ENCODE assay signal across 1 cellular context in the genomic region with DNA sequence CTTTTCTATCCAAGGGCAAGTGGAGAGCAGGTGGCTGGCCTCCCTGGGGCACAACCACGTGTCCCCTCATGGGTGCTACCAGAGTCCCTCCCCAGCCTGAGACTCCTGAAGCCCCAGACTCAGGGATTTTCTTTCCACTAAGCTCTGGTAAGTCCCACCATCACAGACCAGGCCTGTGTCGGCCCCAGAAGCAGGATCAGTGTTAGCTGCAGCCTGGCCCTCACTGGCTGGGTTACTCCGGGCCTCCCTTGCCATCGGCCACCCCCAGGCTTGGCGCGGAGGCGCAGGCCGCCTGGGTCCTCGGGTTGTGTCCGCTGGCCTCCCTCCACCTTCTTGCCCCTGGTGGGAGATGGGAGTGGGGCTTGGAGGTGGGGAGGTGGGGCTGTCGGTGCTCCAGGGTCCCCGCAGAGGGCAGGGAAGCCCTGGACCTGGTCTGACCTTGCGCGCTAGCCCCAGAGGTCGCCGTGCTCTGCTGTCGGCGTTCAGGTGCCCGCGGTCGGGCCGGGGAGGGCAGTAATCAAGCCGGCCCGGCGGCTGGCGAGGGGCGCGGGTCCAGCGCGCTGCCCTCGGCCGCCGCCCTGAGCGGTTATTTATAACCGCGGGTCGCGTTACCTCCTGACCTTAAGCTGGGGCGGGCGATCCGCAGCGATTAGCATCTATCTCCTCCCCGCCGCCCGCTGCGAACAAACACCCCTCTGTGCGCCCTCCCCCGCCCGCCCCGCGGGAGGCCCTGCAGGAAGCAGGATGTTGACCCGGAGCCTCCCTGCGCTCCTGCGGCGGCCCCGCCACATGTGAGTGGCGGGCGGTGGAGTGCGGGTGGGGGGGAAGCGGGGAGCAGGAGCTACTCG.
TF ChIP-seq lines count a peak whose summit lies in the region.

No MANE protein-coding gene starts in this region.

TF ChIP-seq in K562, 482 proteins besides CTCF, POLR2A, EP300 and RAD21 (continued from another document and continues in another):
- TF ChIP-seq, protein P1, sequence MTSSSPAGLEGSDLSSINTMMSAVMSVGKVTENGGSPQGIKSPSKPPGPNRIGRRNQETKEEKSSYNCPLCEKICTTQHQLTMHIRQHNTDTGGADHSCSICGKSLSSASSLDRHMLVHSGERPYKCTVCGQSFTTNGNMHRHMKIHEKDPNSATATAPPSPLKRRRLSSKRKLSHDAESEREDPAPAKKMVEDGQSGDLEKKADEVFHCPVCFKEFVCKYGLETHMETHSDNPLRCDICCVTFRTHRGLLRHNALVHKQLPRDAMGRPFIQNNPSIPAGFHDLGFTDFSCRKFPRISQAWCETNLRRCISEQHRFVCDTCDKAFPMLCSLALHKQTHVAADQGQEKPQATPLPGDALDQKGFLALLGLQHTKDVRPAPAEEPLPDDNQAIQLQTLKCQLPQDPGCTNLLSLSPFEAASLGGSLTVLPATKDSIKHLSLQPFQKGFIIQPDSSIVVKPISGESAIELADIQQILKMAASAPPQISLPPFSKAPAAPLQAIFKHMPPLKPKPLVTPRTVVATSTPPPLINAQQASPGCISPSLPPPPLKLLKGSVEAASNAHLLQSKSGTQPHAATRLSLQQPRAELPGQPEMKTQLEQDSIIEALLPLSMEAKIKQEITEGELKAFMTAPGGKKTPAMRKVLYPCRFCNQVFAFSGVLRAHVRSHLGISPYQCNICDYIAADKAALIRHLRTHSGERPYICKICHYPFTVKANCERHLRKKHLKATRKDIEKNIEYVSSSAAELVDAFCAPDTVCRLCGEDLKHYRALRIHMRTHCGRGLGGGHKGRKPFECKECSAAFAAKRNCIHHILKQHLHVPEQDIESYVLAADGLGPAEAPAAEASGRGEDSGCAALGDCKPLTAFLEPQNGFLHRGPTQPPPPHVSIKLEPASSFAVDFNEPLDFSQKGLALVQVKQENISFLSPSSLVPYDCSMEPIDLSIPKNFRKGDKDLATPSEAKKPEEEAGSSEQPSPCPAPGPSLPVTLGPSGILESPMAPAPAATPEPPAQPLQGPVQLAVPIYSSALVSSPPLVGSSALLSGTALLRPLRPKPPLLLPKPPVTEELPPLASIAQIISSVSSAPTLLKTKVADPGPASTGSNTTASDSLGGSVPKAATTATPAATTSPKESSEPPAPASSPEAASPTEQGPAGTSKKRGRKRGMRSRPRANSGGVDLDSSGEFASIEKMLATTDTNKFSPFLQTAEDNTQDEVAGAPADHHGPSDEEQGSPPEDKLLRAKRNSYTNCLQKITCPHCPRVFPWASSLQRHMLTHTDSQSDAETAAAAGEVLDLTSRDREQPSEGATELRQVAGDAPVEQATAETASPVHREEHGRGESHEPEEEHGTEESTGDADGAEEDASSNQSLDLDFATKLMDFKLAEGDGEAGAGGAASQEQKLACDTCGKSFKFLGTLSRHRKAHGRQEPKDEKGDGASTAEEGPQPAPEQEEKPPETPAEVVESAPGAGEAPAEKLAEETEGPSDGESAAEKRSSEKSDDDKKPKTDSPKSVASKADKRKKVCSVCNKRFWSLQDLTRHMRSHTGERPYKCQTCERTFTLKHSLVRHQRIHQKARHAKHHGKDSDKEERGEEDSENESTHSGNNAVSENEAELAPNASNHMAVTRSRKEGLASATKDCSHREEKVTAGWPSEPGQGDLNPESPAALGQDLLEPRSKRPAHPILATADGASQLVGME (CRISPR knock-in tag; IDR thresholded peaks at IDR 0.05) = 0 out of 2 replicates have a peak, but pooled peaks have one; percentile 36
- TF ChIP-seq CREBBP (IDR thresholded peaks at IDR 0.05; ENCODE audit: low read depth, low read length) = no peak
- TF ChIP-seq PHTF2 (CRISPR knock-in tag; IDR thresholded peaks at IDR 0.05) = no peak
- TF ChIP-seq HDAC8 (tag; IDR thresholded peaks at IDR 0.05) = peak; percentile 15; the same call in 1 of the 2 replicates
- no peak for TF ChIP-seq BRD9 (IDR thresholded peaks at IDR 0.05; ENCODE audit: low read depth, partially characterized antibody)
- no peak; the same call in 1 of the 2 replicates for TF ChIP-seq ZNF766 (CRISPR knock-in tag; conservative IDR thresholded peaks at IDR 0.05)
- no peak for TF ChIP-seq DIDO1 (tag; IDR thresholded peaks at IDR 0.05; ENCODE audit: low read depth)
- no peak for TF ChIP-seq ZNF175 (CRISPR knock-in tag; IDR thresholded peaks at IDR 0.05; ENCODE audit: low read depth)
- peak in 1 of 2 experiments; percentile 30; a peak in 1 of 4 replicates for TF ChIP-seq HDAC1 (IDR thresholded peaks at IDR 0.05)
- TF ChIP-seq ZNF133 (CRISPR knock-in tag; IDR thresholded peaks at IDR 0.05) = peak; percentile 49; the same call in 1 of the 2 replicates
- TF ChIP-seq NCOR1 (IDR thresholded peaks at IDR 0.05) = peak; percentile 84
- no peak for TF ChIP-seq SAFB2 (IDR thresholded peaks at IDR 0.05; ENCODE audit: borderline replicate concordance, low read depth, low read length, severe bottlenecking)
- no peak for TF ChIP-seq ZNF717 (CRISPR knock-in tag; IDR thresholded peaks at IDR 0.05)
- TF ChIP-seq SRF (CRISPR knock-in tag; IDR thresholded peaks at IDR 0.05) = no peak; a peak in 1 of 4 replicates
- TF ChIP-seq, protein P2, sequence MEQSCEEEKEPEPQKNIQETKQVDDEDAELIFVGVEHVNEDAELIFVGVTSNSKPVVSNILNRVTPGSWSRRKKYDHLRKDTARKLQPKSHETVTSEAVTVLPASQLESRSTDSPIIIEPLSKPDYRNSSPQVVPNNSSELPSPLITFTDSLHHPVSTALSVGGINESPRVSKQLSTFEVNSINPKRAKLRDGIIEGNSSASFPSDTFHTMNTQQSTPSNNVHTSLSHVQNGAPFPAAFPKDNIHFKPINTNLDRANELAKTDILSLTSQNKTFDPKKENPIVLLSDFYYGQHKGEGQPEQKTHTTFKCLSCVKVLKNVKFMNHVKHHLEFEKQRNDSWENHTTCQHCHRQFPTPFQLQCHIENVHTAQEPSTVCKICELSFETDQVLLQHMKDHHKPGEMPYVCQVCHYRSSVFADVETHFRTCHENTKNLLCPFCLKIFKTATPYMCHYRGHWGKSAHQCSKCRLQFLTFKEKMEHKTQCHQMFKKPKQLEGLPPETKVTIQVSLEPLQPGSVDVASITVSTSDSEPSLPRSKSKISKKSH (CRISPR knock-in tag; IDR thresholded peaks at IDR 0.05) = no peak
- no peak for TF ChIP-seq RHOXF2B (CRISPR knock-in tag; conservative IDR thresholded peaks at IDR 0.05)
- no peak for TF ChIP-seq RBM22 (IDR thresholded peaks at IDR 0.05; ENCODE audit: low read depth, low read length, poor library complexity, severe bottlenecking)
- no peak for TF ChIP-seq XRCC5 (IDR thresholded peaks at IDR 0.05; ENCODE audit: low read depth, low read length)
- TF ChIP-seq, protein P3, sequence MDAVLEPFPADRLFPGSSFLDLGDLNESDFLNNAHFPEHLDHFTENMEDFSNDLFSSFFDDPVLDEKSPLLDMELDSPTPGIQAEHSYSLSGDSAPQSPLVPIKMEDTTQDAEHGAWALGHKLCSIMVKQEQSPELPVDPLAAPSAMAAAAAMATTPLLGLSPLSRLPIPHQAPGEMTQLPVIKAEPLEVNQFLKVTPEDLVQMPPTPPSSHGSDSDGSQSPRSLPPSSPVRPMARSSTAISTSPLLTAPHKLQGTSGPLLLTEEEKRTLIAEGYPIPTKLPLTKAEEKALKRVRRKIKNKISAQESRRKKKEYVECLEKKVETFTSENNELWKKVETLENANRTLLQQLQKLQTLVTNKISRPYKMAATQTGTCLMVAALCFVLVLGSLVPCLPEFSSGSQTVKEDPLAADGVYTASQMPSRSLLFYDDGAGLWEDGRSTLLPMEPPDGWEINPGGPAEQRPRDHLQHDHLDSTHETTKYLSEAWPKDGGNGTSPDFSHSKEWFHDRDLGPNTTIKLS (IDR thresholded peaks at IDR 0.05; ENCODE audit: borderline replicate concordance, low read depth) = peak; percentile 52; the same call in 1 of the 2 replicates
- peak; percentile 80 for TF ChIP-seq SUPT5H (IDR thresholded peaks at IDR 0.05)
- peak; percentile 70; the same call in 1 of the 2 replicates for TF ChIP-seq BRD4 (IDR thresholded peaks at IDR 0.05)
- no peak for TF ChIP-seq CC2D1A (IDR thresholded peaks at IDR 0.05)
- no peak for TF ChIP-seq ZFP30 (CRISPR knock-in tag; IDR thresholded peaks at IDR 0.05; ENCODE audit: borderline replicate concordance)
- no peak for TF ChIP-seq ZNF23 (CRISPR knock-in tag; IDR thresholded peaks at IDR 0.05)
- TF ChIP-seq KHSRP (IDR thresholded peaks at IDR 0.05) = no peak
- no peak for TF ChIP-seq ZNF436 (CRISPR knock-in tag; IDR thresholded peaks at IDR 0.05)
- TF ChIP-seq, protein P4, sequence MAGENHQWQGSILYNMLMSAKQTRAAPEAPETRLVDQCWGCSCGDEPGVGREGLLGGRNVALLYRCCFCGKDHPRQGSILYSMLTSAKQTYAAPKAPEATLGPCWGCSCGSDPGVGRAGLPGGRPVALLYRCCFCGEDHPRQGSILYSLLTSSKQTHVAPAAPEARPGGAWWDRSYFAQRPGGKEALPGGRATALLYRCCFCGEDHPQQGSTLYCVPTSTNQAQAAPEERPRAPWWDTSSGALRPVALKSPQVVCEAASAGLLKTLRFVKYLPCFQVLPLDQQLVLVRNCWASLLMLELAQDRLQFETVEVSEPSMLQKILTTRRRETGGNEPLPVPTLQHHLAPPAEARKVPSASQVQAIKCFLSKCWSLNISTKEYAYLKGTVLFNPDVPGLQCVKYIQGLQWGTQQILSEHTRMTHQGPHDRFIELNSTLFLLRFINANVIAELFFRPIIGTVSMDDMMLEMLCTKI (IDR thresholded peaks at IDR 0.05; ENCODE audit: partially characterized antibody) = no peak
- no peak; the same call in 1 of the 2 replicates for TF ChIP-seq E2F3 (CRISPR knock-in tag; IDR thresholded peaks at IDR 0.05)
- TF ChIP-seq ZNF384 (IDR thresholded peaks at IDR 0.05; ENCODE audit: low read depth, low read length) = no peak
- no peak for TF ChIP-seq NFE2L1 (tag; IDR thresholded peaks at IDR 0.05; ENCODE audit: borderline replicate concordance, low read depth)
- no peak for TF ChIP-seq KAT7 (CRISPR knock-in tag; IDR thresholded peaks at IDR 0.05; ENCODE audit: borderline replicate concordance)
- TF ChIP-seq, protein P5, sequence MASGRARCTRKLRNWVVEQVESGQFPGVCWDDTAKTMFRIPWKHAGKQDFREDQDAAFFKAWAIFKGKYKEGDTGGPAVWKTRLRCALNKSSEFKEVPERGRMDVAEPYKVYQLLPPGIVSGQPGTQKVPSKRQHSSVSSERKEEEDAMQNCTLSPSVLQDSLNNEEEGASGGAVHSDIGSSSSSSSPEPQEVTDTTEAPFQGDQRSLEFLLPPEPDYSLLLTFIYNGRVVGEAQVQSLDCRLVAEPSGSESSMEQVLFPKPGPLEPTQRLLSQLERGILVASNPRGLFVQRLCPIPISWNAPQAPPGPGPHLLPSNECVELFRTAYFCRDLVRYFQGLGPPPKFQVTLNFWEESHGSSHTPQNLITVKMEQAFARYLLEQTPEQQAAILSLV (tag; IDR thresholded peaks at IDR 0.05) = no peak
- TF ChIP-seq, protein P6, sequence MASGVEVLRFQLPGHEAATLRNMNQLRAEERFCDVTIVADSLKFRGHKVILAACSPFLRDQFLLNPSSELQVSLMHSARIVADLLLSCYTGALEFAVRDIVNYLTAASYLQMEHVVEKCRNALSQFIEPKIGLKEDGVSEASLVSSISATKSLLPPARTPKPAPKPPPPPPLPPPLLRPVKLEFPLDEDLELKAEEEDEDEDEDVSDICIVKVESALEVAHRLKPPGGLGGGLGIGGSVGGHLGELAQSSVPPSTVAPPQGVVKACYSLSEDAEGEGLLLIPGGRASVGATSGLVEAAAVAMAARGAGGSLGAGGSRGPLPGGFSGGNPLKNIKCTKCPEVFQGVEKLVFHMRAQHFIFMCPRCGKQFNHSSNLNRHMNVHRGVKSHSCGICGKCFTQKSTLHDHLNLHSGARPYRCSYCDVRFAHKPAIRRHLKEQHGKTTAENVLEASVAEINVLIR (CRISPR knock-in tag; IDR thresholded peaks at IDR 0.05) = no peak
- TF ChIP-seq, protein P7, sequence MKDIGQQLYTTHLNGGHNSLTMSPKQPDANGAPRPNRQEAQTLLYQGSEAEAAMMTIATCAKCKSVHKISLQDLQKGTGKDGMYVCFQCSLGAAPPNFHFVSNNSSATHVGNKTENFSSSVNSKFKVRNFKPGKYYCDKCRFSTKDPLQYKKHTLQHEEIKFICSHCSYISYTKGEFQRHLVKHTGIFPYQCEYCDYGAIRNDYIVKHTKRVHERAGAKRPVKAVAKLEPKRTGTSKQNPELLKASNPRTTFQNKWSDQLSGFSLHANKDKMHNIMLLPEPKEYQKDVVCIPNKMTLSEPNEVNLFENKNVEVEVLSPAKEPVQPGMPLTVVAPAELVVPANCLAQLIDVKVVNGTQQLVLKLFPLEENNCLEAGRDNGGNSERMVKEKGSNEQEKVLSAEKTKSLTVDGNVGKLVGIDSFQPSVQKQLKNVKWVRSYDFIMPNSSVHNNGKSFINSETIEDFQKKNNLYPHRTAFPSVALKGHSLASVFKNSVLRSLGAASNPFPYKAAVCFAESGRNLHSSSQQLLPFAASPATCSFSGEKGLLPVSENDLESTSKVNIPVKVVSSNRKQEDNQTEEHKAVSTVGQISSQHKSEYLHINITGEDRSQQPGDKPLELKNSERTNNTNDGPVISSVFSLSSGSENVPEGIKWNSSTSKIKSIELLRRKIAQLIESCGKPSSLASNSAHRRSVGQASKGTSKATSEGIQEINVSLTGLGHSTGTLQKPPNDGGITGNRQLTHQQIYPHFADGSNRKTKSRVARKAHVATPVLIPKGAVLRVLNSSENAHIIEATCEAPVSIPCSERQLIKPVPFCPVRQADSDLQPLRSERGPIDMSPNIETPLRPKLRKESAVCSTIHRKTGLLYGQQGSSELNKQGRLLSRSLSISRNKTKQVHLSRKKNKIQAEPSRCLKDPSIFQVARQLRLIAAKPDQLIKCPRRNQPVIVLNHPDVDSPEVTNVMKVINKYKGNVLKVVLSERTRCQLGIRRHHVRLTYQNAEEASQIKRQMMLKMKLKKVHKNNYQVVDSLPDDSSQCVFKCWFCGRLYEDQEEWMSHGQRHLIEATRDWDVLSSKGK (CRISPR knock-in tag; IDR thresholded peaks at IDR 0.05) = no peak
- TF ChIP-seq HNRNPL (IDR thresholded peaks at IDR 0.05; ENCODE audit: low read depth, low read length) = peak; percentile 33; the same call in 1 of the 2 replicates
- peak in 1 of 2 experiments; percentile 74; a peak in 2 of 4 replicates for TF ChIP-seq TEAD1 (CRISPR knock-in tag; IDR thresholded peaks at IDR 0.05)
- no peak for TF ChIP-seq ZNF24 (IDR thresholded peaks at IDR 0.05)
